ENCODE assay signal across 1 cellular context in the genomic region with DNA sequence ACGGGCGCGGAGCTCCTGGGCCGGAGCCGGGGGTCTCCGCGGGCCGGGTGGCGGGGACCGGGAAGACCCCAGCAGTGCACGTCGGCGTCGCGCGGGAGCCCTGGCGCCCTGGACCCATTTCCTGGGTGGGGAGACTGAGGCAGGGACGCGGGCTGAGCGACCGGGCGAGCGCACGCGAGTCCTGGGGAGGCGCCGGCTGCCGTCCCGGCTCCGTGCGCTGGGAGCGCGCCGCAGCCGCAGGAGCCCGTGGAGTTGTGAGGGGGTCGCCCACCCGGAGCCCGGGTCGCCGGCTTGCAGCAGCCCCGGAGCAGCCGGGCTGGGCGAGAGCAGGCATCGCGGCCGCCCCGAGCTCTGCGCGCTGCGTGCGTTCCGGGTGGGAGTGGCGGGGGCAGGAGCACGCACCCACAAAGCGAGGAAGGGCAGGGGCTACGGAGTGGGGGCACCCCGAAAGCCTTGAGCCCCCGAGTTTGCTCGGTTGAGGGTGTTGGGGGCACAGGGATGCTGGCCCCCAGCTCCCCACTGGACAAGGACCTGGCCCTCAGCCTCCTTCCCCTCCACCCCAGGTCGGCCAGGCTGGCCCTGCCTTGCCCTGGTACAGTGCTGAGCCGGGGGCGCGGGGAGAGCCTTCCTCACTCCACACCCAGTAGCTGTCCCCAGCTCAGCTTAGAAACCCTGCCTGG.
TF ChIP-seq lines count a peak whose summit lies in the region.

No MANE protein-coding gene starts in this region.

TF ChIP-seq in K562, 482 proteins besides CTCF, POLR2A, EP300 and RAD21:
- TF ChIP-seq RBFOX2 (IDR thresholded peaks at IDR 0.05; ENCODE audit: low read depth, low read length) (0 out of 2 replicates have a peak, but pooled peaks have one; percentile 7), KDM1A (IDR thresholded peaks at IDR 0.05) (peak in 1 of 2 experiments; percentile 39; a peak in 2 of 4 replicates), ZNF212 (CRISPR knock-in tag; IDR thresholded peaks at IDR 0.05) (no peak), HMGN3 (IDR thresholded peaks at IDR 0.05; ENCODE audit: borderline replicate concordance, extremely low read depth, insufficient read length, low read depth, low read length) (peak; percentile 9), NR2C2 (CRISPR knock-in tag; IDR thresholded peaks at IDR 0.05) (0 out of 2 replicates have a peak, but pooled peaks have one; percentile 33), NR2C2 (tag; IDR thresholded peaks at IDR 0.05) (no peak), RCOR1 (IDR thresholded peaks at IDR 0.05; ENCODE audit: borderline replicate concordance in 1 of 2, low read depth in 2 of 2, low read length in 2 of 2) (0 out of 4 replicates have a peak, but pooled peaks of 1 of the 2 experiments have one; percentile 17), SAFB (IDR thresholded peaks at IDR 0.05; ENCODE audit: borderline replicate concordance, low read depth, low read length) (0 out of 2 replicates have a peak, but pooled peaks have one; percentile 25), NR3C1 (CRISPR knock-in tag; IDR thresholded peaks at IDR 0.05) (0 out of 2 replicates have a peak, but pooled peaks have one; percentile 9), TGIF2 (CRISPR knock-in tag; IDR thresholded peaks at IDR 0.05) (no peak), NR4A1 (CRISPR knock-in tag; IDR thresholded peaks at IDR 0.05) (no peak), NR4A1 (tag; IDR thresholded peaks at IDR 0.05) (0 out of 2 replicates have a peak, but pooled peaks have one; percentile 36), ZNF830 (CRISPR knock-in tag; IDR thresholded peaks at IDR 0.05) (no peak), ZNF785 (CRISPR knock-in tag; IDR thresholded peaks at IDR 0.05) (no peak), PPARD (CRISPR knock-in tag; IDR thresholded peaks at IDR 0.05) (no peak), RB1 (IDR thresholded peaks at IDR 0.05; ENCODE audit: low read depth) (peak; percentile 3; the same call in 1 of the 2 replicates), RBM25 (IDR thresholded peaks at IDR 0.05; ENCODE audit: low read depth, low read length, severe bottlenecking) (peak; percentile 100), CHD1 (IDR thresholded peaks at IDR 0.05; ENCODE audit: low read length) (peak; percentile 80), HNRNPL (IDR thresholded peaks at IDR 0.05; ENCODE audit: low read depth, low read length) (peak; percentile 42; the same call in 1 of the 2 replicates), BRF1 (IDR thresholded peaks at IDR 0.05; ENCODE audit: borderline replicate concordance, extremely low read depth, insufficient read length) (no peak), STAG1 (CRISPR knock-in tag; IDR thresholded peaks at IDR 0.05; ENCODE audit: borderline replicate concordance) (peak; percentile 9; the same call in 1 of the 2 replicates), KDM5B (IDR thresholded peaks at IDR 0.05; ENCODE audit: insufficient replicate concordance, low read depth, low read length) (peak; percentile 44), ZNF274 (IDR thresholded peaks at IDR 0.05; ENCODE audit: borderline replicate concordance, low read depth, low read length) (no peak), ESRRA (IDR thresholded peaks at IDR 0.05; ENCODE audit: borderline replicate concordance, low read depth) (peak; percentile 20; the same call in 1 of the 2 replicates)
- TF ChIP-seq, protein P1, sequence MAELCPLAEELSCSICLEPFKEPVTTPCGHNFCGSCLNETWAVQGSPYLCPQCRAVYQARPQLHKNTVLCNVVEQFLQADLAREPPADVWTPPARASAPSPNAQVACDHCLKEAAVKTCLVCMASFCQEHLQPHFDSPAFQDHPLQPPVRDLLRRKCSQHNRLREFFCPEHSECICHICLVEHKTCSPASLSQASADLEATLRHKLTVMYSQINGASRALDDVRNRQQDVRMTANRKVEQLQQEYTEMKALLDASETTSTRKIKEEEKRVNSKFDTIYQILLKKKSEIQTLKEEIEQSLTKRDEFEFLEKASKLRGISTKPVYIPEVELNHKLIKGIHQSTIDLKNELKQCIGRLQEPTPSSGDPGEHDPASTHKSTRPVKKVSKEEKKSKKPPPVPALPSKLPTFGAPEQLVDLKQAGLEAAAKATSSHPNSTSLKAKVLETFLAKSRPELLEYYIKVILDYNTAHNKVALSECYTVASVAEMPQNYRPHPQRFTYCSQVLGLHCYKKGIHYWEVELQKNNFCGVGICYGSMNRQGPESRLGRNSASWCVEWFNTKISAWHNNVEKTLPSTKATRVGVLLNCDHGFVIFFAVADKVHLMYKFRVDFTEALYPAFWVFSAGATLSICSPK (IDR thresholded peaks at IDR 0.05; ENCODE audit: borderline replicate concordance): no peak
- TF ChIP-seq, protein P2, sequence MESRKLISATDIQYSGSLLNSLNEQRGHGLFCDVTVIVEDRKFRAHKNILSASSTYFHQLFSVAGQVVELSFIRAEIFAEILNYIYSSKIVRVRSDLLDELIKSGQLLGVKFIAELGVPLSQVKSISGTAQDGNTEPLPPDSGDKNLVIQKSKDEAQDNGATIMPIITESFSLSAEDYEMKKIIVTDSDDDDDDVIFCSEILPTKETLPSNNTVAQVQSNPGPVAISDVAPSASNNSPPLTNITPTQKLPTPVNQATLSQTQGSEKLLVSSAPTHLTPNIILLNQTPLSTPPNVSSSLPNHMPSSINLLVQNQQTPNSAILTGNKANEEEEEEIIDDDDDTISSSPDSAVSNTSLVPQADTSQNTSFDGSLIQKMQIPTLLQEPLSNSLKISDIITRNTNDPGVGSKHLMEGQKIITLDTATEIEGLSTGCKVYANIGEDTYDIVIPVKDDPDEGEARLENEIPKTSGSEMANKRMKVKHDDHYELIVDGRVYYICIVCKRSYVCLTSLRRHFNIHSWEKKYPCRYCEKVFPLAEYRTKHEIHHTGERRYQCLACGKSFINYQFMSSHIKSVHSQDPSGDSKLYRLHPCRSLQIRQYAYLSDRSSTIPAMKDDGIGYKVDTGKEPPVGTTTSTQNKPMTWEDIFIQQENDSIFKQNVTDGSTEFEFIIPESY (CRISPR knock-in tag; IDR thresholded peaks at IDR 0.05): 0 out of 2 replicates have a peak, but pooled peaks have one; percentile 2
- TF ChIP-seq, protein P3, sequence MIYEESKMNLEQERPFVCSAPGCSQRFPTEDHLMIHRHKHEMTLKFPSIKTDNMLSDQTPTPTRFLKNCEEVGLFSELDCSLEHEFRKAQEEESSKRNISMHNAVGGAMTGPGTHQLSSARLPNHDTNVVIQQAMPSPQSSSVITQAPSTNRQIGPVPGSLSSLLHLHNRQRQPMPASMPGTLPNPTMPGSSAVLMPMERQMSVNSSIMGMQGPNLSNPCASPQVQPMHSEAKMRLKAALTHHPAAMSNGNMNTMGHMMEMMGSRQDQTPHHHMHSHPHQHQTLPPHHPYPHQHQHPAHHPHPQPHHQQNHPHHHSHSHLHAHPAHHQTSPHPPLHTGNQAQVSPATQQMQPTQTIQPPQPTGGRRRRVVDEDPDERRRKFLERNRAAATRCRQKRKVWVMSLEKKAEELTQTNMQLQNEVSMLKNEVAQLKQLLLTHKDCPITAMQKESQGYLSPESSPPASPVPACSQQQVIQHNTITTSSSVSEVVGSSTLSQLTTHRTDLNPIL (CRISPR knock-in tag; IDR thresholded peaks at IDR 0.05): no peak
- TF ChIP-seq, protein P4, sequence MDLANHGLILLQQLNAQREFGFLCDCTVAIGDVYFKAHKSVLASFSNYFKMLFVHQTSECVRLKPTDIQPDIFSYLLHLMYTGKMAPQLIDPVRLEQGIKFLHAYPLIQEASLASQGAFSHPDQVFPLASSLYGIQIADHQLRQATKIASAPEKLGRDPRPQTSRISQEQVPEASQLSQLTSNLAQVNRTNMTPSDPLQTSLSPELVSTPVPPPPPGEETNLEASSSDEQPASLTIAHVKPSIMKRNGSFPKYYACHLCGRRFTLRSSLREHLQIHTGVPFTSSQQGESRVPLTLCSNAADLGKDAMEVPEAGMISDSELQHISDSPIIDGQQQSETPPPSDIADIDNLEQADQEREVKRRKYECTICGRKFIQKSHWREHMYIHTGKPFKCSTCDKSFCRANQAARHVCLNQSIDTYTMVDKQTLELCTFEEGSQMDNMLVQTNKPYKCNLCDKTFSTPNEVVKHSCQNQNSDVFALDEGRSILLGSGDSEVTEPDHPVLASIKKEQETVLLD (IDR thresholded peaks at IDR 0.05): 0 out of 2 replicates have a peak, but pooled peaks have one; percentile 16
- TF ChIP-seq, protein P5, sequence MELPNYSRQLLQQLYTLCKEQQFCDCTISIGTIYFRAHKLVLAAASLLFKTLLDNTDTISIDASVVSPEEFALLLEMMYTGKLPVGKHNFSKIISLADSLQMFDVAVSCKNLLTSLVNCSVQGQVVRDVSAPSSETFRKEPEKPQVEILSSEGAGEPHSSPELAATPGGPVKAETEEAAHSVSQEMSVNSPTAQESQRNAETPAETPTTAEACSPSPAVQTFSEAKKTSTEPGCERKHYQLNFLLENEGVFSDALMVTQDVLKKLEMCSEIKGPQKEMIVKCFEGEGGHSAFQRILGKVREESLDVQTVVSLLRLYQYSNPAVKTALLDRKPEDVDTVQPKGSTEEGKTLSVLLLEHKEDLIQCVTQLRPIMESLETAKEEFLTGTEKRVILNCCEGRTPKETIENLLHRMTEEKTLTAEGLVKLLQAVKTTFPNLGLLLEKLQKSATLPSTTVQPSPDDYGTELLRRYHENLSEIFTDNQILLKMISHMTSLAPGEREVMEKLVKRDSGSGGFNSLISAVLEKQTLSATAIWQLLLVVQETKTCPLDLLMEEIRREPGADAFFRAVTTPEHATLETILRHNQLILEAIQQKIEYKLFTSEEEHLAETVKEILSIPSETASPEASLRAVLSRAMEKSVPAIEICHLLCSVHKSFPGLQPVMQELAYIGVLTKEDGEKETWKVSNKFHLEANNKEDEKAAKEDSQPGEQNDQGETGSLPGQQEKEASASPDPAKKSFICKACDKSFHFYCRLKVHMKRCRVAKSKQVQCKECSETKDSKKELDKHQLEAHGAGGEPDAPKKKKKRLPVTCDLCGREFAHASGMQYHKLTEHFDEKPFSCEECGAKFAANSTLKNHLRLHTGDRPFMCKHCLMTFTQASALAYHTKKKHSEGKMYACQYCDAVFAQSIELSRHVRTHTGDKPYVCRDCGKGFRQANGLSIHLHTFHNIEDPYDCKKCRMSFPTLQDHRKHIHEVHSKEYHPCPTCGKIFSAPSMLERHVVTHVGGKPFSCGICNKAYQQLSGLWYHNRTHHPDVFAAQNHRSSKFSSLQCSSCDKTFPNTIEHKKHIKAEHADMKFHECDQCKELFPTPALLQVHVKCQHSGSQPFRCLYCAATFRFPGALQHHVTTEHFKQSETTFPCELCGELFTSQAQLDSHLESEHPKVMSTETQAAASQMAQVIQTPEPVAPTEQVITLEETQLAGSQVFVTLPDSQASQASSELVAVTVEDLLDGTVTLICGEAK (IDR thresholded peaks at IDR 0.05): 0 out of 2 replicates have a peak, but pooled peaks have one; percentile 37
- TF ChIP-seq, protein P5 (CRISPR knock-in tag; IDR thresholded peaks at IDR 0.05): no peak
- TF ChIP-seq, protein P6, sequence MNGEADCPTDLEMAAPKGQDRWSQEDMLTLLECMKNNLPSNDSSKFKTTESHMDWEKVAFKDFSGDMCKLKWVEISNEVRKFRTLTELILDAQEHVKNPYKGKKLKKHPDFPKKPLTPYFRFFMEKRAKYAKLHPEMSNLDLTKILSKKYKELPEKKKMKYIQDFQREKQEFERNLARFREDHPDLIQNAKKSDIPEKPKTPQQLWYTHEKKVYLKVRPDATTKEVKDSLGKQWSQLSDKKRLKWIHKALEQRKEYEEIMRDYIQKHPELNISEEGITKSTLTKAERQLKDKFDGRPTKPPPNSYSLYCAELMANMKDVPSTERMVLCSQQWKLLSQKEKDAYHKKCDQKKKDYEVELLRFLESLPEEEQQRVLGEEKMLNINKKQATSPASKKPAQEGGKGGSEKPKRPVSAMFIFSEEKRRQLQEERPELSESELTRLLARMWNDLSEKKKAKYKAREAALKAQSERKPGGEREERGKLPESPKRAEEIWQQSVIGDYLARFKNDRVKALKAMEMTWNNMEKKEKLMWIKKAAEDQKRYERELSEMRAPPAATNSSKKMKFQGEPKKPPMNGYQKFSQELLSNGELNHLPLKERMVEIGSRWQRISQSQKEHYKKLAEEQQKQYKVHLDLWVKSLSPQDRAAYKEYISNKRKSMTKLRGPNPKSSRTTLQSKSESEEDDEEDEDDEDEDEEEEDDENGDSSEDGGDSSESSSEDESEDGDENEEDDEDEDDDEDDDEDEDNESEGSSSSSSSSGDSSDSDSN (IDR thresholded peaks at IDR 0.05; ENCODE audit: borderline replicate concordance in 1 of 2, low read depth in 2 of 2, low read length in 2 of 2): peak in 1 of 2 experiments; percentile 18; a peak in 1 of 4 replicates
